19 cellular contexts compared by ENCODE assay signal in genomic region chr13:40580566-40581276, GRCh38.
DNase-seq lines count a peak whose midpoint lies in the region; ATAC-seq, FAIRE-seq and TF ChIP-seq lines count a peak whose summit lies in the region.
"Had no signal": no experiment of that assay in that cellular context is flagged by ENCODE, and none has a peak within 500 bp of the region (broad histone marks: within the 10 kb centered on the region; RNA-seq: fewer than 3 reads in every experiment).

No MANE protein-coding gene starts in this region.

- H3K4me3 Mint-ChIP-seq in activated naive CD4-positive, alpha-beta T cell treated with anti-CD3 and anti-CD28 coated beads, Interleukin-2, amount 50 U/mL, for 24 hours: peak overlapping the region; percentile 53
- H3K4me3 Mint-ChIP-seq in stimulated activated naive CD8-positive, alpha-beta T cell treated with anti-CD3 and anti-CD28 coated beads, Interleukin-15, amount 100 ng/mL, for 72 hours: peak overlapping the region in 1 of 2 donors; percentile 19

- peaks cover 11% of the 10 kb centered on the region for H3K9me3 Mint-ChIP-seq in activated naive CD4-positive, alpha-beta T cell treated with anti-CD3 and anti-CD28 coated beads, Interleukin-2, amount 50 U/mL, for 24 hours
- H3K9me3 Mint-ChIP-seq in stimulated activated naive CD8-positive, alpha-beta T cell treated with anti-CD3 and anti-CD28 coated beads, Interleukin-15, amount 100 ng/mL, for 72 hours: peaks cover 15% of the 10 kb centered on the region in 2 donors

- peaks cover 98% of the 10 kb centered on the region for H3K79me2 ChIP-seq in Karpas-422 (ENCODE audit: low read length)
- peaks cover 1% of the 10 kb centered on the region for H3K79me2 ChIP-seq in keratinocyte (ENCODE audit: control insufficient read depth, insufficient read depth, low read length)

- H3K4me3 ChIP-seq in Karpas-422 (ENCODE audit: low read length) (peak overlapping the region; percentile 21; the same call in 1 of the 2 replicates), keratinocyte (ENCODE audit: control insufficient read depth in 2 of 3, extremely low read depth in 1 of 3, insufficient read depth in 2 of 3, low read depth in 1 of 3, low read length in 3 of 3) (no peak overlapping the region), vagina (no peak overlapping the region)
- H3K4me3 ChIP-seq: psoas muscle had no signal

- H3K27me3 ChIP-seq in Karpas-422 (ENCODE audit: low read length) (no peaks in the 10 kb centered on the region), keratinocyte (ENCODE audit: control insufficient read depth, extremely low read depth, insufficient read depth, low read length) (no peaks in the 10 kb centered on the region), vagina (no peaks in the 10 kb centered on the region)

- peaks cover 69% of the 10 kb centered on the region for H3K4me1 ChIP-seq in Karpas-422 (ENCODE audit: low read length)
- H3K4me1 ChIP-seq in keratinocyte (ENCODE audit: control insufficient read depth, extremely low read depth, insufficient read depth, low read length): no peaks in the 10 kb centered on the region
- H3K4me1 ChIP-seq in vagina: peaks cover 55% of the 10 kb centered on the region

- DNase-seq in activated naive CD4-positive, alpha-beta T cell (lab: John Stamatoyannopoulos, UW): no peak
- DNase-seq in Karpas-422 (peak; percentile 61), keratinocyte (ENCODE audit: low read depth, low spot score) (no peak), DMS53 treated with DMSO at 0.1 percent for 48 hours (lab: John Stamatoyannopoulos, UW; ENCODE audit: unreplicated experiment) (no peak), vagina (ENCODE audit: extremely low spot score in 2 of 2) (no peak)
- no peak for DNase-seq in stimulated activated naive CD8-positive, alpha-beta T cell treated with anti-CD3 and anti-CD28 coated beads, Interleukin-15, amount 100 ng/mL, for 72 hours
- DNase-seq: activated CD4-positive, alpha-beta T cell treated with anti-CD3 and anti-CD28 coated beads for 4 hours; cortex of kidney; GF-D8; left ventricle myocardium superior; NCI-H446 treated with DMSO at 0.1 percent for 48 hours; psoas muscle; SIG-M5; stimulated activated CD4-positive, alpha-beta T cell treated with anti-CD3 and anti-CD28 coated beads, Interleukin-12 subunit alpha, Interleukin-12 subunit beta, amount 100 ng/mL, for 4 hours; stimulated activated naive CD4-positive, alpha-beta T cell treated with Interleukin-2 at 50 U/mL for 16 hours; T-helper 9 cell had no signal

- peak; percentile 29 for FAIRE-seq in keratinocyte (lab: Jason Lieb, UNC)

- TF ChIP-seq CTCF in keratinocyte (optimal IDR thresholded peaks at IDR 0.05 in 1 of 3, IDR thresholded peaks at IDR 0.05 in 1 of 3, conservative IDR thresholded peaks at IDR 0.05 in 1 of 3; ENCODE audit: extremely low read depth in 1 of 3, insufficient read depth in 2 of 3, low read length in 3 of 3) (no peak), vagina (IDR thresholded peaks at IDR 0.05) (no peak)

- intact Hi-C loops in vagina (cut with DNase I): no loop called here

- peak; percentile 33 for ATAC-seq in stimulated activated naive CD8-positive, alpha-beta T cell treated with anti-CD3 and anti-CD28 coated beads, Interleukin-15, amount 100 ng/mL, for 72 hours
- no peak for ATAC-seq in HG03565 (IDR thresholded peaks at IDR 0.05; ENCODE audit: unreplicated experiment)
- ATAC-seq: left ventricle myocardium superior had no signal

- TF ChIP-seq POLR2A in vagina (IDR thresholded peaks at IDR 0.05): no peak

- no peaks in the 10 kb centered on the region for H3K9me1 ChIP-seq in keratinocyte (ENCODE audit: control insufficient read depth, extremely low read depth, insufficient read depth, low read length)

- H3K27me3 Mint-ChIP-seq in activated naive CD4-positive, alpha-beta T cell treated with anti-CD3 and anti-CD28 coated beads, Interleukin-2, amount 50 U/mL, for 24 hours: no peaks in the 10 kb centered on the region
- H3K27me3 Mint-ChIP-seq in stimulated activated naive CD8-positive, alpha-beta T cell treated with anti-CD3 and anti-CD28 coated beads, Interleukin-15, amount 100 ng/mL, for 72 hours: no peaks in the 10 kb centered on the region

- H4K20me1 ChIP-seq in Karpas-422 (ENCODE audit: insufficient read depth, low read depth, low read length) (peaks cover 47% of the 10 kb centered on the region), keratinocyte (ENCODE audit: control insufficient read depth, extremely low read depth, insufficient read depth, low read length) (no peaks in the 10 kb centered on the region)

- peak overlapping the region; percentile 92 for H3K27ac Mint-ChIP-seq in activated naive CD4-positive, alpha-beta T cell treated with anti-CD3 and anti-CD28 coated beads, Interleukin-2, amount 50 U/mL, for 24 hours
- H3K27ac Mint-ChIP-seq in stimulated activated naive CD8-positive, alpha-beta T cell treated with anti-CD3 and anti-CD28 coated beads, Interleukin-15, amount 100 ng/mL, for 72 hours: no peak overlapping the region

- H3K27ac ChIP-seq in Karpas-422 (ENCODE audit: low read length) (peak overlapping the region; percentile 90), keratinocyte (ENCODE audit: control insufficient read depth, insufficient read depth, low read length) (no peak overlapping the region), vagina (no peak overlapping the region)
- H3K27ac ChIP-seq: epithelial cell of prostate, psoas muscle had no signal

- no peak overlapping the region for H2AFZ ChIP-seq in Karpas-422 (ENCODE audit: low read length)
- no peak overlapping the region for H2AFZ ChIP-seq in keratinocyte (ENCODE audit: control insufficient read depth, low read length)

- peaks cover 5% of the 10 kb centered on the region; the same call in 1 of the 2 replicates for H3K9me3 ChIP-seq in Karpas-422 (ENCODE audit: low read length)
- no peaks in the 10 kb centered on the region for H3K9me3 ChIP-seq in keratinocyte (ENCODE audit: control insufficient read depth, low read depth, low read length)
- H3K9me3 ChIP-seq in vagina: no peaks in the 10 kb centered on the region

- peak overlapping the region; percentile 41 for H3K9ac ChIP-seq in Karpas-422 (ENCODE audit: low read length)
- no peak overlapping the region for H3K9ac ChIP-seq in keratinocyte (ENCODE audit: control insufficient read depth, extremely low read depth, insufficient read depth, low read length)

- dilution Hi-C loops in keratinocyte (cut with MboI; ENCODE audit: extremely low pct_ligation_motif_present, low sequenced_read_pairs): no loop called here

- peaks cover 95% of the 10 kb centered on the region for H3K4me1 Mint-ChIP-seq in activated naive CD4-positive, alpha-beta T cell treated with anti-CD3 and anti-CD28 coated beads, Interleukin-2, amount 50 U/mL, for 24 hours
- H3K4me1 Mint-ChIP-seq in stimulated activated naive CD8-positive, alpha-beta T cell treated with anti-CD3 and anti-CD28 coated beads, Interleukin-15, amount 100 ng/mL, for 72 hours: peaks cover 97% of the 10 kb centered on the region

- H3K36me3 ChIP-seq in Karpas-422 (ENCODE audit: insufficient read depth, low read length) (peaks cover 11% of the 10 kb centered on the region), keratinocyte (ENCODE audit: control insufficient read depth in 2 of 2, extremely low read depth in 1 of 2, insufficient read depth in 2 of 2, low read length in 2 of 2) (no peaks in the 10 kb centered on the region), vagina (peaks cover 0 to 6% of the 10 kb centered on the region in 2 donors)

- no peaks in the 10 kb centered on the region for H3K9me2 ChIP-seq in Karpas-422 (replicated peaks; ENCODE audit: insufficient read depth, low read length)

- H3K4me2 ChIP-seq in Karpas-422 (ENCODE audit: low read depth, low read length, poor library complexity, severe bottlenecking): peak overlapping the region; percentile 49
- no peak overlapping the region for H3K4me2 ChIP-seq in keratinocyte (ENCODE audit: control insufficient read depth, extremely low read depth, insufficient read depth, low read depth, low read length)

- peaks cover 14% of the 10 kb centered on the region for H3K36me3 Mint-ChIP-seq in activated naive CD4-positive, alpha-beta T cell treated with anti-CD3 and anti-CD28 coated beads, Interleukin-2, amount 50 U/mL, for 24 hours
